ENCODE assay signal across 22 cellular contexts in the genomic region with DNA sequence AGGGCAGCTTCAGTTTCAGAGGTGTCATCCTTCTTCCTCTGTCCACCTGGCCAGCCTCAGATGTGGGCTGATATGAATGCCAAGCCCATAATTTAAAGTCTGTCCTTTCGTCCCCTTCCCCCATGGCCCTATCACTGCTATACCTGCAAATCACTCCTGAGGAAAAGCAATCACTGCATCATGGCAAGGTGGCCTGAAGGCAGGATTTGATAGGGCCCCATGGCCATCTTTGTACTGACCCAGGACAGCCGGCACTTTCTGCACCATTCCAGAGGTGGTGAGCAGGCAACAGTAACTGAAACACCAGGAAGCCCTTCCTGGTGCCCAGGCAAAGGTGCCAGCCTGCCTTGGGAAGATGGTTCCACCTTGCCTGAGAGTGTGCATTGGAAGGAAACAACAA.
"Had no signal": no experiment of that assay in that cellular context is flagged by ENCODE, and none has a peak within 500 bp of the region (broad histone marks: within the 10 kb centered on the region; RNA-seq: fewer than 3 reads in every experiment).

No MANE protein-coding gene starts in this region.

- H3K9me3 ChIP-seq: left ventricle myocardium inferior, pancreas, prostate gland, right lobe of liver, tibial nerve, uterus had no signal

- DNase-seq: hypothalamus; immature natural killer cell; left ventricle myocardium inferior; naive thymus-derived CD8-positive, alpha-beta T cell; nucleus accumbens; pancreas; posterior cingulate gyrus; retina; right lobe of liver; stimulated activated CD4-positive, alpha-beta T cell treated with anti-CD3 and anti-CD28 coated beads, Interleukin-1b, Interleukin-23, amount 100 ng/mL, for 48 hours; stimulated activated CD4-positive, alpha-beta T cell treated with anti-CD3 and anti-CD28 coated beads, Interleukin-2, amount 100 ng/mL, for 48 hours; stimulated activated CD4-positive, alpha-beta T cell treated with anti-CD3 and anti-CD28 coated beads, Interleukin-4, amount 100 ng/mL, for 4 hours; stimulated activated CD8-positive, alpha-beta memory T cell treated with anti-CD3 and anti-CD28 coated beads, Interleukin-4, amount 100 ng/mL, for 48 hours; stimulated activated naive CD4-positive, alpha-beta T cell treated with Interleukin-2 at 50 U/mL for 16 hours; stimulated activated naive CD8-positive, alpha-beta T cell treated with anti-CD3 and anti-CD28 coated beads, Interleukin-15, amount 100 ng/mL, for 72 hours; substantia nigra; uterus had no signal

- ATAC-seq: naive thymus-derived CD8-positive, alpha-beta T cell; pancreas; right lobe of liver; stimulated activated memory B cell treated with anti-CD40 and anti-IgM and Interleukin-4, amounts not matched to agents 10 μg/mL and 1 μg/mL and 100 μg/mL, for 72 hours; stimulated activated naive CD8-positive, alpha-beta T cell treated with anti-CD3 and anti-CD28 coated beads, Interleukin-15, amount 100 ng/mL, for 72 hours had no signal

- H3K4me1 ChIP-seq: left ventricle myocardium inferior, pancreas, prostate gland, right lobe of liver, tibial nerve, uterus had no signal

- H3K4me2 ChIP-seq: smooth muscle cell had no signal

- H3K27ac ChIP-seq: left ventricle myocardium inferior, pancreas, prostate gland, right lobe of liver, tibial nerve, uterus had no signal

- H3K36me3 ChIP-seq: pancreas, prostate gland, right lobe of liver, tibial nerve, uterus had no signal

- H3K4me3 ChIP-seq: left ventricle myocardium inferior, lung, pancreas, prostate gland, right lobe of liver, smooth muscle cell, tibial nerve, uterus had no signal

- H3K27me3 ChIP-seq: pancreas, right lobe of liver, tibial nerve, uterus had no signal
